In genomic region chrX:15643786-15644559, GRCh38 we compare ENCODE assay signal across 29 cellular contexts. TPM values are rescaled to one million over a fixed set of nuclear protein-coding genes. Genes with fewer than 3 reads are reported as not detected.
"Had no signal": no experiment of that assay in that cellular context is flagged by ENCODE, and none has a peak within 500 bp of the region (broad histone marks: within the 10 kb centered on the region; RNA-seq: fewer than 3 reads in every experiment).

No MANE protein-coding gene starts in this region.

- H3K4me3 ChIP-seq: adrenal gland, cardiac muscle cell, coronary artery, dorsolateral prefrontal cortex, heart left ventricle, right atrium auricular region, smooth muscle cell, tibial nerve had no signal

- H3K36me3 ChIP-seq: adrenal gland, cardiac muscle cell, heart left ventricle, right atrium auricular region, tibial nerve had no signal

- H3K27me3 Mint-ChIP-seq: activated B cell treated with CpG ODN at 0.5 μM for 24 hours; activated CD4-positive, alpha-beta T cell treated with anti-CD3 and anti-CD28 coated beads for 36 hours; brain had no signal

- H3K27ac ChIP-seq: adrenal gland, cardiac muscle cell, coronary artery, dorsolateral prefrontal cortex, heart left ventricle, right atrium auricular region, tibial nerve had no signal

- H3K4me1 ChIP-seq: adrenal gland, heart left ventricle, right atrium auricular region, tibial nerve had no signal

- H3K27ac Mint-ChIP-seq: activated B cell treated with CpG ODN at 0.5 μM for 24 hours; activated CD4-positive, alpha-beta T cell treated with anti-CD3 and anti-CD28 coated beads for 36 hours; activated naive CD4-positive, alpha-beta T cell treated with anti-CD3 and anti-CD28 coated beads for 36 hours; brain; mesothelial cell of epicardium; naive B cell; stimulated activated naive B cell treated with anti-CD40 and anti-IgM and Interleukin-4, amounts not matched to agents 10 μg/mL and 1 μg/mL and 100 μg/mL, for 72 hours had no signal

- H3K9me3 Mint-ChIP-seq: activated B cell treated with CpG ODN at 0.5 μM for 24 hours; activated naive CD4-positive, alpha-beta T cell treated with anti-CD3 and anti-CD28 coated beads for 36 hours; brain; mesothelial cell of epicardium; stimulated activated naive B cell treated with anti-CD40 and anti-IgM and Interleukin-4, amounts not matched to agents 10 μg/mL and 1 μg/mL and 100 μg/mL, for 72 hours had no signal

- DNase-seq: activated B cell treated with CpG ODN at 0.5 μM for 24 hours; activated CD4-positive, alpha-beta T cell treated with anti-CD3 and anti-CD28 coated beads for 36 hours; activated CD4-positive, alpha-beta T cell treated with anti-CD3 and anti-CD28 coated beads, Interleukin-2, amount 50 U/mL, for 4 hours; activated CD8-positive, alpha-beta memory T cell treated with anti-CD3 and anti-CD28 coated beads for 24 hours; activated effector memory CD4-positive, alpha-beta T cell treated with anti-CD3 and anti-CD28 coated beads, Interleukin-2, amount 50 U/mL, for 16 hours; activated naive CD4-positive, alpha-beta T cell treated with anti-CD3 and anti-CD28 coated beads for 36 hours; adrenal gland; aorta; cerebellar nuclear complex; dorsolateral prefrontal cortex; heart left ventricle; hypothalamus; naive B cell; stimulated activated CD4-positive, alpha-beta T cell treated with anti-CD3 and anti-CD28 coated beads, Interleukin-1b, Interleukin-23, amount 100 ng/mL, for 48 hours; stimulated activated naive B cell treated with anti-CD40 and anti-IgM and Interleukin-4, amounts not matched to agents 10 μg/mL and 1 μg/mL and 100 μg/mL, for 72 hours; SW 1271 had no signal

- H3K27me3 ChIP-seq: cardiac muscle cell, right atrium auricular region had no signal

- H3K4me1 Mint-ChIP-seq: activated B cell treated with CpG ODN at 0.5 μM for 24 hours; naive B cell; stimulated activated naive B cell treated with anti-CD40 and anti-IgM and Interleukin-4, amounts not matched to agents 10 μg/mL and 1 μg/mL and 100 μg/mL, for 72 hours had no signal

- H3K4me3 Mint-ChIP-seq: activated B cell treated with CpG ODN at 0.5 μM for 24 hours; activated CD4-positive, alpha-beta T cell treated with anti-CD3 and anti-CD28 coated beads for 36 hours; activated naive CD4-positive, alpha-beta T cell treated with anti-CD3 and anti-CD28 coated beads for 36 hours; brain; mesothelial cell of epicardium; naive B cell; stimulated activated naive B cell treated with anti-CD40 and anti-IgM and Interleukin-4, amounts not matched to agents 10 μg/mL and 1 μg/mL and 100 μg/mL, for 72 hours had no signal

- FAIRE-seq: endothelial cell of umbilical vein had no signal

- H3K36me3 Mint-ChIP-seq: brain; mesothelial cell of epicardium; naive B cell; stimulated activated naive B cell treated with anti-CD40 and anti-IgM and Interleukin-4, amounts not matched to agents 10 μg/mL and 1 μg/mL and 100 μg/mL, for 72 hours had no signal

- H3K4me2 ChIP-seq: smooth muscle cell had no signal

- ATAC-seq: activated CD4-positive, alpha-beta T cell treated with anti-CD3 and anti-CD28 coated beads for 36 hours; heart left ventricle; stimulated activated naive B cell treated with anti-CD40 and anti-IgM and Interleukin-4, amounts not matched to agents 10 μg/mL and 1 μg/mL and 100 μg/mL, for 72 hours had no signal

- H3K9me3 ChIP-seq: adrenal gland, heart left ventricle, right atrium auricular region, tibial nerve had no signal

RNA-seq across cellular contexts. Expression of gene CLTRN, which starts 20.6 kb away (rescaled TPM):
- total RNA-seq: aorta; endothelial cell of umbilical vein; pulmonary artery endothelial cell; T-helper 2 cell treated with Interferon-gamma antibody and Interleukin-4, amounts not matched to agents 100 ng/mL and 5 ng/mL, for 36 hours had no signal
- polyA plus RNA-seq: aorta had no signal

RNA-seq across cellular contexts. Expression of gene ACE2, which starts 43.2 kb away (rescaled TPM):
- total RNA-seq: activated B cell treated with CpG ODN at 0.5 μM for 24 hours; activated CD4-positive, alpha-beta T cell treated with anti-CD3 and anti-CD28 coated beads for 36 hours; activated naive CD4-positive, alpha-beta T cell treated with anti-CD3 and anti-CD28 coated beads for 36 hours; endothelial cell of umbilical vein; fibroblast of lung; fibroblast of villous mesenchyme; kidney epithelial cell; T-helper 2 cell treated with Interferon-gamma antibody and Interleukin-4, amounts not matched to agents 100 ng/mL and 5 ng/mL, for 36 hours had no signal
- polyA plus RNA-seq: endothelial cell of umbilical vein, fibroblast of lung had no signal
